ENCODE assay signal across 15 cellular contexts in the genomic region with DNA sequence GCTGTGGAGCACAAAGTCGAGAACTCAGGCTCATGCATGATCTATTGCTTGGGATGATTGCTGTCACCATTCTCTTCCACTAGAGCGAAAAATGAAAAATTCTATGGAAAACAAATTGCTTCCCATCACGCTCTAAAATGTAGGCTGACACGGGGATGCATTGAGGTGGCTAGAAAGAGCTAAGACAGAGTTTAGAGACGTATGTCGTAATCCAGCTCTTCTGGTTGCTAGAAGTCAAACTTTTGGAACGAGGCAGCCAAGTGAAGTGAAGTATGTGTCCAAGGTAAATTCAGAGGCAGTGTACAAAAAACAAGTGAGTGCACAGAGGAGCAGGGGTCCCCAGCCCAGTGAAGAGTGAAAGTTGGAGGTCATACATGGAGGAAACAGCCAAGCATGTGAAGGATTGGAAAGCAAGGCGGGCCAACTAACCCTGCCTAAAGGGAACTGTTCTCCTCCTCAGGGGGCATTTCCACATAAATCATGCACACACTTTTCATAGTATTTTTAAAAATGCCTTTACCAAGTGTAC.
DNase-seq lines count a peak whose midpoint lies in the region; ATAC-seq and TF ChIP-seq lines count a peak whose summit lies in the region.
"Had no signal": no experiment of that assay in that cellular context is flagged by ENCODE, and none has a peak within 500 bp of the region (broad histone marks: within the 10 kb centered on the region; RNA-seq: fewer than 3 reads in every experiment).

No MANE protein-coding gene starts in this region.

- in situ Hi-C loops in IMR-90 (cut with MboI; ENCODE audit: low sequenced_read_pairs): loop anchor here (25.0 kb wide), 2 partner anchors 987 to 1487 kb away; a partner anchor contains a TSS
- in situ Hi-C loops in gastrocnemius medialis (cut with MboI; ENCODE audit: low sequenced_read_pairs in 4 of 4): no loop called here

- H3K27ac ChIP-seq in IMR-90 (ENCODE audit: insufficient read depth, low read length): no peak overlapping the region
- H3K27ac ChIP-seq in epithelial cell of prostate: peak overlapping the region; percentile 92
- H3K27ac ChIP-seq in parathyroid adenoma: peak overlapping the region; percentile 84
- no peak overlapping the region for H3K27ac ChIP-seq in colonic mucosa
- H3K27ac ChIP-seq in gastrocnemius medialis: no peak overlapping the region

- peak overlapping the region; percentile 27; the same call in 1 of the 2 replicates for H2BK120ac ChIP-seq in IMR-90 (ENCODE audit: low read depth, low read length)

- dilution Hi-C loops in IMR-90 (cut with HindIII; ENCODE audit: low sequenced_read_pairs, unreplicated experiment): no loop called here

- no peaks in the 10 kb centered on the region for H4K20me1 ChIP-seq in IMR-90 (ENCODE audit: insufficient read depth, low read length)
- H4K20me1 ChIP-seq: BLaER1 treated with 17β-estradiol and CSF1 and Interleukin-3, amounts not matched to agents 10 nM and 100 nM had no signal

- H2BK5ac ChIP-seq in IMR-90 (ENCODE audit: low read depth, low read length, poor library complexity, severe bottlenecking): no peak overlapping the region

- peak overlapping the region; percentile 10; the same call in 2 of the 3 replicates for H2BK15ac ChIP-seq in IMR-90 (ENCODE audit: low read depth, low read length)

- peak overlapping the region; percentile 49; the same call in 1 of the 2 replicates for H3K14ac ChIP-seq in IMR-90 (replicated peaks; ENCODE audit: low read depth, low read length)

- no peaks in the 10 kb centered on the region for H3K36me3 ChIP-seq in IMR-90 (ENCODE audit: control insufficient read depth, insufficient read depth, low read length)
- no peaks in the 10 kb centered on the region for H3K36me3 ChIP-seq in parathyroid adenoma (ENCODE audit: control insufficient read depth, insufficient read depth, low read length)
- no peaks in the 10 kb centered on the region for H3K36me3 ChIP-seq in colonic mucosa
- no peaks in the 10 kb centered on the region for H3K36me3 ChIP-seq in gastrocnemius medialis
- H3K36me3 ChIP-seq: BLaER1 treated with 17β-estradiol and CSF1 and Interleukin-3, amounts not matched to agents 10 nM and 100 nM had no signal

- H4K91ac ChIP-seq in IMR-90 (ENCODE audit: insufficient read depth, low read depth, low read length): no peak overlapping the region; the same call in 1 of the 2 replicates

- no peak overlapping the region; a peak in 1 of 4 replicates for H4K8ac ChIP-seq in IMR-90 (ENCODE audit: low read depth in 2 of 2, low read length in 2 of 2)

- peak overlapping the region; percentile 28 for H3K4ac ChIP-seq in IMR-90 (ENCODE audit: low read depth, low read length)

- H3K4me2 ChIP-seq in IMR-90 (ENCODE audit: low read depth, low read length): no peak overlapping the region
- H3K4me2 ChIP-seq in parathyroid adenoma (ENCODE audit: low read length): no peak overlapping the region

- H2AFZ ChIP-seq in IMR-90 (replicated peaks; ENCODE audit: low read length, poor library complexity) (no peak overlapping the region), parathyroid adenoma (no peak overlapping the region)

- peaks cover 0 to 12% of the 10 kb centered on the region in 2 experiments; a peak in 1 of 4 replicates for H3K79me1 ChIP-seq in IMR-90 (ENCODE audit: low read depth in 1 of 2, low read length in 2 of 2)

- H3K79me2 ChIP-seq in parathyroid adenoma: no peaks in the 10 kb centered on the region

- 100% methylated on average over 1 of the region's 8 CpGs; no CpG with 5 or more reads in 1 of the 2 experiments for WGBS in IMR-90 (ENCODE audit: extremely low coverage in 2 of 2, insufficient read length in 1 of 2), 2 experiments
- 91 to 95% methylated on average over 8 of the region's 8 CpGs for WGBS in lower leg skin, 2 donors

- DNase-seq in IMR-90: no peak
- DNase-seq in epithelial cell of prostate (ENCODE audit: low read depth, low spot score): no peak
- no peak for DNase-seq in lower leg skin (ENCODE audit: low spot score in 2 of 2)
- no peak for DNase-seq in colonic mucosa
- DNase-seq in gastrocnemius medialis: no peak
- DNase-seq: ACHN; CD4-positive, CD25-positive, alpha-beta regulatory T cell; DMS53; GF-D8; HCEC 1CT; HFFc6 had no signal

- H3K56ac ChIP-seq in IMR-90 (ENCODE audit: extremely low read depth, insufficient read depth, low read length): no peak overlapping the region

- H3K18ac ChIP-seq in IMR-90 (ENCODE audit: low read depth, low read length): peak overlapping the region; percentile 13; the same call in 1 of the 2 replicates

- no peaks in the 10 kb centered on the region for H3K27me3 ChIP-seq in IMR-90 (ENCODE audit: control insufficient read depth, insufficient read depth, low read length)
- H3K27me3 ChIP-seq in parathyroid adenoma (ENCODE audit: control insufficient read depth, insufficient read depth, low read length): no peaks in the 10 kb centered on the region
- H3K27me3 ChIP-seq in colonic mucosa: no peaks in the 10 kb centered on the region
- no peaks in the 10 kb centered on the region for H3K27me3 ChIP-seq in gastrocnemius medialis
- H3K27me3 ChIP-seq: BLaER1 treated with 17β-estradiol and CSF1 and Interleukin-3, amounts not matched to agents 10 nM and 100 nM had no signal

- TF ChIP-seq POLR2A in IMR-90 (IDR thresholded peaks at IDR 0.05; ENCODE audit: low read depth, low read length): no peak
- no peak for TF ChIP-seq POLR2A in lower leg skin (IDR thresholded peaks at IDR 0.05)
- no peak for TF ChIP-seq POLR2A in gastrocnemius medialis (IDR thresholded peaks at IDR 0.05)

- POLR2A ChIA-PET in IMR-90 (lab: Charles Lee; ENCODE audit: unreplicated experiment): no interaction called here

- H2AK5ac ChIP-seq in IMR-90 (ENCODE audit: low read depth, low read length): peak overlapping the region; percentile 75

- CTCF ChIA-PET in IMR-90 (lab: Yijun Ruan, JAX): no interaction called here

- TF ChIP-seq CTCF in IMR-90 (conservative IDR thresholded peaks at IDR 0.05; ENCODE audit: low read depth, low read length) (no peak), parathyroid adenoma (IDR thresholded peaks at IDR 0.05) (no peak), lower leg skin (IDR thresholded peaks at IDR 0.05) (no peak), colonic mucosa (IDR thresholded peaks at IDR 0.05) (no peak), gastrocnemius medialis (IDR thresholded peaks at IDR 0.05 in 4 of 5, conservative IDR thresholded peaks at IDR 0.05 in 1 of 5) (no peak)

- no peak for TF ChIP-seq RAD21 in IMR-90 (IDR thresholded peaks at IDR 0.05; ENCODE audit: low read length)

- H3K4me1 ChIP-seq in IMR-90 (ENCODE audit: control insufficient read depth, insufficient read depth, low read length): peaks cover 15% of the 10 kb centered on the region
- H3K4me1 ChIP-seq in parathyroid adenoma: peaks cover 33% of the 10 kb centered on the region
- H3K4me1 ChIP-seq in colonic mucosa: no peaks in the 10 kb centered on the region
- no peaks in the 10 kb centered on the region for H3K4me1 ChIP-seq in gastrocnemius medialis

- H4K5ac ChIP-seq in IMR-90 (ENCODE audit: low read depth, low read length): no peak overlapping the region

- H3K9ac ChIP-seq in IMR-90 (ENCODE audit: low read depth, low read length) (no peak overlapping the region), parathyroid adenoma (no peak overlapping the region), colonic mucosa (ENCODE audit: low read depth in 2 of 2, low read length in 2 of 2) (no peak overlapping the region)
- H3K9ac ChIP-seq: BLaER1 treated with 17β-estradiol and CSF1 and Interleukin-3, amounts not matched to agents 10 nM and 100 nM had no signal

- H3K23ac ChIP-seq in IMR-90 (ENCODE audit: low read depth, low read length): no peak overlapping the region

- peak overlapping the region; percentile 28; the same call in 1 of the 2 replicates for H2BK20ac ChIP-seq in IMR-90 (ENCODE audit: low read depth, low read length)

- ATAC-seq in IMR-90 (ENCODE audit: low read depth) (no peak), GM21528 (IDR thresholded peaks at IDR 0.05; ENCODE audit: low FRiP score, unreplicated experiment) (no peak), gastrocnemius medialis (no peak)
- ATAC-seq: HepG2 had no signal

- H3K9me3 ChIP-seq in IMR-90 (ENCODE audit: control insufficient read depth, insufficient read depth, low read length): no peaks in the 10 kb centered on the region
- no peaks in the 10 kb centered on the region for H3K9me3 ChIP-seq in parathyroid adenoma (ENCODE audit: control insufficient read depth, low read length)
- no peaks in the 10 kb centered on the region for H3K9me3 ChIP-seq in colonic mucosa
- H3K9me3 ChIP-seq in gastrocnemius medialis: no peaks in the 10 kb centered on the region
- H3K9me3 ChIP-seq: BLaER1 treated with 17β-estradiol and CSF1 and Interleukin-3, amounts not matched to agents 10 nM and 100 nM had no signal

- peaks cover 16% of the 10 kb centered on the region; the same call in 1 of the 2 replicates for H3K9me1 ChIP-seq in IMR-90 (ENCODE audit: insufficient read depth, low read length)

- no peak overlapping the region for H2AK9ac ChIP-seq in IMR-90 (replicated peaks; ENCODE audit: low read depth, low read length, poor library complexity)

- no TSS peak for BruUV-seq in IMR-90 (replicated peaks; lab: Mats Ljungman, UMichigan)

- H3K4me3 ChIP-seq in IMR-90 (ENCODE audit: insufficient read depth, low read depth, low read length) (no peak overlapping the region), parathyroid adenoma (ENCODE audit: low read depth, low read length) (no peak overlapping the region), lower leg skin (ENCODE audit: low read depth, poor library complexity, severe bottlenecking) (no peak overlapping the region), colonic mucosa (no peak overlapping the region), gastrocnemius medialis (no peak overlapping the region)
- H3K4me3 ChIP-seq: BLaER1 treated with 17β-estradiol and CSF1 and Interleukin-3, amounts not matched to agents 10 nM and 100 nM had no signal

- intact Hi-C loops in IMR-90 (cut with micrococcal nuclease): loop anchor here (5.0 kb wide), 1 partner anchor 173 kb away; no protein-coding TSS in a partner anchor
- intact Hi-C loops in lower leg skin (cut with DNase I; ENCODE audit: low total_unique reads): no loop called here
- intact Hi-C loops in colonic mucosa (cut with DNase I): no loop called here
- intact Hi-C loops in gastrocnemius medialis (cut with DNase I; ENCODE audit: low total_unique reads): no loop called here

TF ChIP-seq in IMR-90, 13 proteins besides CTCF, POLR2A, EP300 and RAD21:
- TF ChIP-seq NFE2L2 (IDR thresholded peaks at IDR 0.05; ENCODE audit: low read depth, low read length): no peak
- TF ChIP-seq CEBPB (IDR thresholded peaks at IDR 0.05; ENCODE audit: low read depth, low read length): peak; percentile 72
- no peak for TF ChIP-seq RFX5 (IDR thresholded peaks at IDR 0.05; ENCODE audit: low read depth, low read length)

Comparison
In these comparisons a context has a peak if more than half of its experiments do, and no peak if none do; other contexts are left out.
1. H3K27ac ChIP-seq: peak in epithelial cell of prostate (single experiment) and parathyroid adenoma (single experiment); none in IMR-90 (single experiment), colonic mucosa (single experiment) and gastrocnemius medialis (0 of 4).